In genomic region chr5:80798633-80799032, GRCh38 we compare ENCODE assay signal across 17 cellular contexts.
DNase-seq lines count a peak whose midpoint lies in the region; ATAC-seq and TF ChIP-seq lines count a peak whose summit lies in the region.
"Had no signal": no experiment of that assay in that cellular context is flagged by ENCODE, and none has a peak within 500 bp of the region (broad histone marks: within the 10 kb centered on the region; RNA-seq: fewer than 3 reads in every experiment).

No MANE protein-coding gene starts in this region.

- H3K27ac Mint-ChIP-seq in endodermal cell = peak overlapping the region; percentile 2
- H3K27ac Mint-ChIP-seq in stimulated activated effector memory CD8-positive, alpha-beta T cell treated with anti-CD3 and anti-CD28 coated beads, Interleukin-12 subunit alpha, Interleukin-12 subunit beta, amount 100 ng/mL, for 72 hours = peak overlapping the region; percentile 20

- TF ChIP-seq CTCF in endodermal cell (conservative IDR thresholded peaks at IDR 0.05) = no peak

- no peak overlapping the region for H3K4me3 ChIP-seq in Karpas-422 (ENCODE audit: low read length)
- H3K4me3 ChIP-seq in endodermal cell (ENCODE audit: low read length) = no peak overlapping the region
- H3K4me3 ChIP-seq: PC-9, SJCRH30 had no signal

- DNase-seq in left cardiac atrium (no peak), cardiac septum (ENCODE audit: low spot score) (no peak), Karpas-422 (no peak), endodermal cell (no peak), SW 1271 (lab: John Stamatoyannopoulos, UW) (no peak), NCI-H2171 treated with DMSO at 0.1 percent for 48 hours (lab: John Stamatoyannopoulos, UW) (no peak)
- DNase-seq in stimulated activated effector memory CD8-positive, alpha-beta T cell treated with anti-CD3 and anti-CD28 coated beads, Interleukin-12 subunit alpha, Interleukin-12 subunit beta, amount 100 ng/mL, for 72 hours (ENCODE audit: low spot score in 2 of 2) = no peak
- DNase-seq: ACHN, C1 segment of cervical spinal cord, HCEC 1CT, NCI-H1105, NCI-H1694 treated with DMSO at 0.1 percent for 48 hours, NCI-H345, PC-9 had no signal

- H3K36me3 ChIP-seq in Karpas-422 (ENCODE audit: insufficient read depth, low read length) = 0 out of 2 replicates have a peak, but pooled peaks cover 8% of the 10 kb centered on the region
- peaks cover 17% of the 10 kb centered on the region for H3K36me3 ChIP-seq in endodermal cell (ENCODE audit: control insufficient read depth, insufficient read depth, low read length)

- no peaks in the 10 kb centered on the region for H3K9me2 ChIP-seq in Karpas-422 (replicated peaks; ENCODE audit: insufficient read depth, low read length)

- peaks cover 12% of the 10 kb centered on the region for H3K4me1 Mint-ChIP-seq in endodermal cell
- H3K4me1 Mint-ChIP-seq in stimulated activated effector memory CD8-positive, alpha-beta T cell treated with anti-CD3 and anti-CD28 coated beads, Interleukin-12 subunit alpha, Interleukin-12 subunit beta, amount 100 ng/mL, for 72 hours = peaks cover 6% of the 10 kb centered on the region

- no peaks in the 10 kb centered on the region for H3K27me3 Mint-ChIP-seq in endodermal cell (ENCODE audit: insufficient read depth)

- no peak overlapping the region for H2AFZ ChIP-seq in Karpas-422 (ENCODE audit: low read length)
- H2AFZ ChIP-seq: PC-9 had no signal

- H3K9ac ChIP-seq in Karpas-422 (ENCODE audit: low read length) = no peak overlapping the region
- H3K9ac ChIP-seq in endodermal cell (ENCODE audit: extremely low read depth, low read length, poor library complexity, severe bottlenecking) = no peak overlapping the region

- 0 out of 2 replicates have a peak overlapping the region, but pooled peaks have one; percentile 2 for H3K27ac ChIP-seq in Karpas-422 (ENCODE audit: low read length)
- no peak overlapping the region for H3K27ac ChIP-seq in endodermal cell (ENCODE audit: low read depth, low read length)
- H3K27ac ChIP-seq: PC-9, RWPE1, SJCRH30 had no signal

- H3K79me2 ChIP-seq in Karpas-422 (ENCODE audit: low read length) = no peaks in the 10 kb centered on the region

- no peak overlapping the region for H3K4me2 ChIP-seq in Karpas-422 (ENCODE audit: low read depth, low read length, poor library complexity, severe bottlenecking)
- H3K4me2 ChIP-seq: PC-9 had no signal

- H3K27me3 ChIP-seq in Karpas-422 (ENCODE audit: low read length) (no peaks in the 10 kb centered on the region), endodermal cell (ENCODE audit: control insufficient read depth, insufficient read depth, low read length, poor library complexity, severe bottlenecking) (no peaks in the 10 kb centered on the region)
- H3K27me3 ChIP-seq: SJCRH30 had no signal

- ATAC-seq in left cardiac atrium (peak; percentile 8 to 38), GM18517 (IDR thresholded peaks at IDR 0.05; ENCODE audit: unreplicated experiment) (no peak)
- ATAC-seq in stimulated activated effector memory CD8-positive, alpha-beta T cell treated with anti-CD3 and anti-CD28 coated beads, Interleukin-12 subunit alpha, Interleukin-12 subunit beta, amount 100 ng/mL, for 72 hours = no peak

- H3K36me3 Mint-ChIP-seq in endodermal cell (ENCODE audit: low read depth) = peaks cover 19% of the 10 kb centered on the region
- H3K36me3 Mint-ChIP-seq in stimulated activated effector memory CD8-positive, alpha-beta T cell treated with anti-CD3 and anti-CD28 coated beads, Interleukin-12 subunit alpha, Interleukin-12 subunit beta, amount 100 ng/mL, for 72 hours = peaks cover 6% of the 10 kb centered on the region

- H3K9me3 ChIP-seq in Karpas-422 (ENCODE audit: low read length) (no peaks in the 10 kb centered on the region), endodermal cell (ENCODE audit: control insufficient read depth, low read length) (no peaks in the 10 kb centered on the region)
- H3K9me3 ChIP-seq: SJCRH30 had no signal

- no peak overlapping the region for H3K4me3 Mint-ChIP-seq in endodermal cell
- H3K4me3 Mint-ChIP-seq in stimulated activated effector memory CD8-positive, alpha-beta T cell treated with anti-CD3 and anti-CD28 coated beads, Interleukin-12 subunit alpha, Interleukin-12 subunit beta, amount 100 ng/mL, for 72 hours = no peak overlapping the region

- intact Hi-C loops in left cardiac atrium (cut with DNase I) = no loop called here
- intact Hi-C loops in cardiac septum (cut with DNase I) = no loop called here

- no peaks in the 10 kb centered on the region for H4K20me1 ChIP-seq in Karpas-422 (ENCODE audit: insufficient read depth, low read depth, low read length)

- H3K4me1 ChIP-seq in Karpas-422 (ENCODE audit: low read length) = peaks cover 15% of the 10 kb centered on the region
- no peaks in the 10 kb centered on the region for H3K4me1 ChIP-seq in endodermal cell (ENCODE audit: control insufficient read depth, insufficient read depth, low read length)
- H3K4me1 ChIP-seq: SJCRH30 had no signal

- no peaks in the 10 kb centered on the region for H3K9me3 Mint-ChIP-seq in endodermal cell
- peaks cover 5% of the 10 kb centered on the region for H3K9me3 Mint-ChIP-seq in stimulated activated effector memory CD8-positive, alpha-beta T cell treated with anti-CD3 and anti-CD28 coated beads, Interleukin-12 subunit alpha, Interleukin-12 subunit beta, amount 100 ng/mL, for 72 hours

Comparison
In these comparisons a context has a peak if more than half of its experiments do, and no peak if none do; other contexts are left out.
1. ATAC-seq: peak in left cardiac atrium (2 of 2); none in stimulated activated effector memory CD8-positive, alpha-beta T cell treated with anti-CD3 and anti-CD28 coated beads, Interleukin-12 subunit alpha, Interleukin-12 subunit beta, amount 100 ng/mL, for 72 hours (single experiment) and GM18517 (single experiment).